ENCODE assay signal across 27 cellular contexts in genomic region chr9:79551999-79552398, GRCh38.
"Had no signal": no experiment of that assay in that cellular context is flagged by ENCODE, and none has a peak within 500 bp of the region (broad histone marks: within the 10 kb centered on the region; RNA-seq: fewer than 3 reads in every experiment).

No MANE protein-coding gene starts in this region.

- ATAC-seq: left cardiac atrium; sciatic nerve; stimulated activated memory B cell treated with anti-CD40 and anti-IgM and Interleukin-4, amounts not matched to agents 10 μg/mL and 1 μg/mL and 100 μg/mL, for 72 hours; stimulated activated naive CD8-positive, alpha-beta T cell treated with anti-CD3 and anti-CD28 coated beads, Interleukin-15, amount 100 ng/mL, for 72 hours had no signal

- H3K27me3 ChIP-seq: neutrophil, ovary had no signal

- H3K27ac ChIP-seq: neutrophil, ovary, prostate gland, skin epidermis had no signal

- H3K36me3 ChIP-seq: neutrophil, ovary, prostate gland had no signal

- H3K4me3 ChIP-seq: ovary, prostate gland, skin epidermis had no signal

- H3K4me1 ChIP-seq: prostate gland had no signal

- DNase-seq: activated CD4-positive, alpha-beta memory T cell treated with anti-CD3 and anti-CD28 coated beads, Interleukin-2, amount 10 ng/mL, durations not matched to agents 7 days and 5 days; activated CD4-positive, alpha-beta T cell treated with anti-CD3 and anti-CD28 coated beads, Interleukin-2, amount 10 ng/mL, durations not matched to agents 24 days and 14 days; activated CD4-positive, CD25-positive, alpha-beta regulatory T cell treated with anti-CD3 and anti-CD28 coated beads, Interleukin-2, amount 50 U/mL, for 72 hours; activated CD8-positive, alpha-beta memory T cell treated with anti-CD3 and anti-CD28 coated beads, Interleukin-2, amount 50 U/mL, for 48 hours; activated gamma-delta T cell; activated naive CD4-positive, alpha-beta T cell treated with anti-CD3 and anti-CD28 coated beads, Interleukin-2, amount 50 U/mL, for 16 hours; activated T-cell treated with anti-CD3 and anti-CD28 coated beads, Interleukin-2, amount 50 U/mL, for 24 hours; amygdala; caudate nucleus; foreskin fibroblast; head of caudate nucleus; hippocampal formation; left cardiac atrium; naive B cell; nephron progenitor cell; ovary; retina; stimulated activated CD4-positive, alpha-beta T cell treated with anti-CD3 and anti-CD28 coated beads, Interleukin-1b, Interleukin-23, amount 100 ng/mL, for 48 hours; stimulated activated CD4-positive, alpha-beta T cell treated with anti-CD3 and anti-CD28 coated beads, Interleukin-4, amount 100 ng/mL, for 4 hours; stimulated activated CD8-positive, alpha-beta memory T cell treated with anti-CD3 and anti-CD28 coated beads, Interleukin-4, amount 100 ng/mL, for 48 hours; stimulated activated naive CD8-positive, alpha-beta T cell treated with anti-CD3 and anti-CD28 coated beads, Interleukin-15, amount 100 ng/mL, for 72 hours; substantia nigra had no signal

- H3K9me3 ChIP-seq: neutrophil, ovary, prostate gland had no signal
